Comparison of ENCODE assay signal across 16 cellular contexts in the genomic region with DNA sequence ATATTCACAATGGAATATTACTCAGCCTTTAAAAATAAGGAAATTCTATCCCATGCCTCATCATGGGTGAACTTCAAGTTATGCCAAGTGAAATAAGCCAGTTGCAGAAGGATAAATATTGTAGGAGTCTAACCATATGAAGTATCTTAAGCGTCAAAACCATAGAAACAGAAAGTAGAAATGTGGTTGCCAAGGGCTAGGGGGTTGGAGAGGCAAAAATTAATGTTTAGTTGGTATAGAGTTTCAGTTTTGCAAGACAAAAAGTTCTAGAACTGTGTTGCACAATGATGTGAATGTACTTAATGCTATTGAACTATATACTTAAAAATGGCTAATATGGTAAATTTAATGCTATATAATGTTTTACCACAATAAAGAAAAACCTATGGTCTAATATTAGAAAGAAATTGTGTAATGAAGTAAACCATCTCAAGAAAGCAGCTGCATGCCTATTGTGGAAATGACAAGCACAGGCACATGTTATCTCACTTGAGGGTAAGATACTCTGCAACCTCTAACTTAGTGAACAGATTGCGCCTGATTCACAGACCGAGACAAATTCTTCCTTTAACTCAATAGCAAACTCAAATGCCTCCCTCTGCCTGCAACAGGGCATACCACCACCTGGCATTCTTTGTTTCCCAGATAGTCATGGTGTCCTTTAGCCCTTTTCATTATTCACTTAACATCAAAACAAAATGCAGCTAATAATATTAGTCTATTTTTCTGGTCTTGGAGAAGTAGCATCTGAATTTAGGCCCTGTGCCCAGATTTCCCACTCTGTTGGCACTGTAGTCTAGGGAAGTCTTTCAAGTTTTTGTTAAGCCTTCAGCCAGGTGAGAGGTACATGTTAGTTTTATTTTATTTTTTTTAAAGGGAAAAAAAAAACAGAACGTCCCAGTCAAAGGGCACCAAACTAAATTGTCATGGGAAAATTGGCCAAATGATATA.
DNase-seq lines count a peak whose midpoint lies in the region; ATAC-seq lines count a peak whose summit lies in the region.
"Had no signal": no experiment of that assay in that cellular context is flagged by ENCODE, and none has a peak within 500 bp of the region (broad histone marks: within the 10 kb centered on the region; RNA-seq: fewer than 3 reads in every experiment).

No MANE protein-coding gene starts in this region.

- H3K27me3 Mint-ChIP-seq in activated T-cell treated with anti-CD3 and anti-CD28 coated beads, Interleukin-2, amount 50 U/mL, for 72 hours (ENCODE audit: low read depth): peaks cover 24% of the 10 kb centered on the region
- peaks cover 33% of the 10 kb centered on the region for H3K27me3 Mint-ChIP-seq in T-helper 17 cell

- no peaks in the 10 kb centered on the region for H3K4me1 Mint-ChIP-seq in activated T-cell treated with anti-CD3 and anti-CD28 coated beads, Interleukin-2, amount 50 U/mL, for 72 hours (ENCODE audit: low read depth)
- no peaks in the 10 kb centered on the region for H3K4me1 Mint-ChIP-seq in T-helper 17 cell
- H3K4me1 Mint-ChIP-seq: activated B cell treated with CpG ODN at 0.5 μM for 24 hours had no signal

- intact Hi-C loops in posterior vena cava (cut with DNase I): no loop called here

- H3K4me3 Mint-ChIP-seq in activated T-cell treated with anti-CD3 and anti-CD28 coated beads, Interleukin-2, amount 50 U/mL, for 72 hours: no peak overlapping the region
- no peak overlapping the region for H3K4me3 Mint-ChIP-seq in T-helper 17 cell
- H3K4me3 Mint-ChIP-seq: activated B cell treated with CpG ODN at 0.5 μM for 24 hours, IgD-negative memory B cell had no signal

- DNase-seq in activated T-cell treated with anti-CD3 and anti-CD28 coated beads, Interleukin-2, amount 50 U/mL, for 72 hours: no peak
- no peak for DNase-seq in posterior vena cava (ENCODE audit: low spot score)
- no peak for DNase-seq in T-helper 17 cell
- no peak for DNase-seq in NCI-H2081 treated with DMSO at 0.1 percent for 48 hours (lab: John Stamatoyannopoulos, UW)
- DNase-seq: activated B cell treated with CpG ODN at 0.5 μM for 24 hours, activated T-cell treated with anti-CD3 and anti-CD28 coated beads for 4 hours, adrenal gland, cortex of kidney, NCI-H187 treated with DMSO at 0.1 percent for 48 hours, uterus had no signal

- no peak overlapping the region for H3K27ac Mint-ChIP-seq in activated T-cell treated with anti-CD3 and anti-CD28 coated beads, Interleukin-2, amount 50 U/mL, for 72 hours
- H3K27ac Mint-ChIP-seq in T-helper 17 cell: no peak overlapping the region
- H3K27ac Mint-ChIP-seq: activated B cell treated with CpG ODN at 0.5 μM for 24 hours, IgD-negative memory B cell had no signal

- no peaks in the 10 kb centered on the region for H3K36me3 Mint-ChIP-seq in activated T-cell treated with anti-CD3 and anti-CD28 coated beads, Interleukin-2, amount 50 U/mL, for 72 hours (ENCODE audit: insufficient read depth in 2 of 2)
- no peaks in the 10 kb centered on the region for H3K36me3 Mint-ChIP-seq in T-helper 17 cell (ENCODE audit: low read depth)
- H3K36me3 Mint-ChIP-seq: IgD-negative memory B cell had no signal

- no peaks in the 10 kb centered on the region for H3K9me3 Mint-ChIP-seq in activated T-cell treated with anti-CD3 and anti-CD28 coated beads, Interleukin-2, amount 50 U/mL, for 72 hours
- H3K9me3 Mint-ChIP-seq: activated B cell treated with CpG ODN at 0.5 μM for 24 hours had no signal

- ATAC-seq in GM18498 (IDR thresholded peaks at IDR 0.05; ENCODE audit: unreplicated experiment): peak; percentile 91
- ATAC-seq in GM19438 (IDR thresholded peaks at IDR 0.05; ENCODE audit: low read depth, unreplicated experiment): peak; percentile 66
- peak; percentile 80 for ATAC-seq in HG02759 (IDR thresholded peaks at IDR 0.05; ENCODE audit: unreplicated experiment)
- ATAC-seq in HG03520 (IDR thresholded peaks at IDR 0.05; ENCODE audit: unreplicated experiment): peak; percentile 61
- no peak for ATAC-seq in activated T-cell treated with anti-CD3 and anti-CD28 coated beads, Interleukin-2, amount 50 U/mL, for 72 hours (replicated peaks in 1 of 2)
- no peak for ATAC-seq in T-helper 17 cell

- no peaks in the 10 kb centered on the region for H3K9me3 ChIP-seq in T-helper 17 cell (ENCODE audit: control insufficient read depth, low read length, poor library complexity, severe bottlenecking)
- H3K9me3 ChIP-seq: adrenal gland, SJCRH30, uterus had no signal

Comparison
In these comparisons a context has a peak if more than half of its experiments do, and no peak if none do; other contexts are left out.
1. ATAC-seq: peak in GM18498 (single experiment), GM19438 (single experiment), HG02759 (single experiment) and HG03520 (single experiment); none in activated T-cell treated with anti-CD3 and anti-CD28 coated beads, Interleukin-2, amount 50 U/mL, for 72 hours (0 of 2) and T-helper 17 cell (single experiment).